In genomic region chr1:25818569-25818968, GRCh38 we compare ENCODE assay signal across 9 cellular contexts. TPM values are rescaled to one million over a fixed set of nuclear protein-coding genes. Genes with fewer than 3 reads are reported as not detected.
DNase-seq lines count a peak whose midpoint lies in the region; ATAC-seq and TF ChIP-seq lines count a peak whose summit lies in the region.
"Had no signal": no experiment of that assay in that cellular context is flagged by ENCODE, and none has a peak within 500 bp of the region (broad histone marks: within the 10 kb centered on the region; RNA-seq: fewer than 3 reads in every experiment).

No MANE protein-coding gene starts in this region.

- H3K27me3 Mint-ChIP-seq in naive thymus-derived CD8-positive, alpha-beta T cell, result no peaks in the 10 kb centered on the region

- peaks cover 4% of the 10 kb centered on the region; the same call in 1 of the 2 replicates for H3K36me3 ChIP-seq in MG63

- TF ChIP-seq CTCF in AG09309 (IDR thresholded peaks at IDR 0.05; ENCODE audit: control insufficient read depth, insufficient read depth, low read depth, low read length, missing control alignments) (no peak), dorsolateral prefrontal cortex (IDR thresholded peaks at IDR 0.05 in 54 of 56, conservative IDR thresholded peaks at IDR 0.05 in 2 of 56; ENCODE audit: low read depth in 1 of 56, partially characterized antibody in 56 of 56) (no peak)

- H3K4me1 Mint-ChIP-seq in naive thymus-derived CD8-positive, alpha-beta T cell, result peaks cover 22 to 43% (median 37%) of the 10 kb centered on the region in 4 donors

- POLR2A ChIA-PET in naive thymus-derived CD8-positive, alpha-beta T cell (lab: Charles Lee), result interaction anchor here (1.1 to 2.6 kb wide), 6 partner anchors 19 to 217 kb away, joined by 3 to 30 read pairs (median 10); partner anchors contain the start of genes PAQR7 and SELENON

- peak overlapping the region; percentile 91 to 99 (median 94) for H3K4me3 Mint-ChIP-seq in naive thymus-derived CD8-positive, alpha-beta T cell

- H3K9me3 ChIP-seq in MG63, result no peaks in the 10 kb centered on the region

- no peak for DNase-seq in AG09309 (ENCODE audit: low read depth)
- no peak for DNase-seq in MG63
- DNase-seq in dorsolateral prefrontal cortex, result no peak
- no peak for DNase-seq in naive thymus-derived CD8-positive, alpha-beta T cell
- no peak for DNase-seq in globus pallidus (ENCODE audit: low spot score)
- no peak for DNase-seq in activated CD4-positive, CD25-positive, alpha-beta regulatory T cell treated with anti-CD3 and anti-CD28 coated beads, Interleukin-2, amount 50 U/mL, for 72 hours
- DNase-seq in HUDEP-2 (lab: John Stamatoyannopoulos, UW; ENCODE audit: unreplicated experiment in 76 of 76), result no peak

- peak overlapping the region; percentile 80 to 99 (median 95) for H3K27ac Mint-ChIP-seq in naive thymus-derived CD8-positive, alpha-beta T cell

- H3K9me3 Mint-ChIP-seq in naive thymus-derived CD8-positive, alpha-beta T cell, result no peaks in the 10 kb centered on the region

- H3K36me3 Mint-ChIP-seq in naive thymus-derived CD8-positive, alpha-beta T cell, result peaks cover 0 to 7% (median 5%) of the 10 kb centered on the region in 3 donors

- H3K27me3 ChIP-seq in MG63 (no peaks in the 10 kb centered on the region), dorsolateral prefrontal cortex (no peaks in the 10 kb centered on the region)

- intact Hi-C loops in dorsolateral prefrontal cortex (cut with DNase I), result loop anchor here in 1 of 2 donors (10.0 kb wide), 1 partner anchor 574 kb away; the partner anchor contains the start of gene RSRP1

- H3K27ac ChIP-seq in dorsolateral prefrontal cortex, result peak overlapping the region in 15 of 59 donors; percentile 22 to 97 (median 53)

- ATAC-seq in naive thymus-derived CD8-positive, alpha-beta T cell, result no peak
- no peak for ATAC-seq in HG02981 (IDR thresholded peaks at IDR 0.05; ENCODE audit: unreplicated experiment)

- H3K4me3 ChIP-seq in AG09309 (ENCODE audit: control insufficient read depth, low read depth, low read length) (peak overlapping the region; percentile 56; the same call in 1 of the 2 replicates), MG63 (peak overlapping the region; percentile 97), dorsolateral prefrontal cortex (peak overlapping the region in 44 of 59 donors; percentile 19 to 99 (median 96))

RNA-seq across cellular contexts. Expression of gene MTFR1L, which starts 1.2 kb away (rescaled TPM):
- 18.2 and 24.3 TPM in 2 replicates for total RNA-seq in MG63 (2014; rRNA removed; shearing (Covaris generic); ENCODE audit: low replicate concordance)
- total RNA-seq in dorsolateral prefrontal cortex, result 100 to 1,000 TPM in 32 of 120 experiments, 10 to 100 TPM in 88; 66.5 to 116 (median 93.9) TPM
- 10 to 100 TPM; 50.0 to 56.4 TPM for total RNA-seq in naive thymus-derived CD8-positive, alpha-beta T cell
- polyA plus RNA-seq in naive thymus-derived CD8-positive, alpha-beta T cell, result 10 to 100 TPM; 34.3 to 42.6 (median 40.9) TPM

RNA-seq across cellular contexts. Expression of gene SELENON, which starts 18.6 kb away (rescaled TPM):
- 12.9 and 18.8 TPM in 2 replicates for total RNA-seq in MG63 (2014; rRNA removed; shearing (Covaris generic); ENCODE audit: low replicate concordance)
- total RNA-seq in dorsolateral prefrontal cortex, result 100 to 1,000 TPM in 1 of 120 experiments, 10 to 100 TPM in 119; 34.0 to 117 (median 46.6) TPM
- 10 to 100 TPM; 19.2 to 20.4 TPM for total RNA-seq in naive thymus-derived CD8-positive, alpha-beta T cell
- 1 to 10 TPM; 2.6 to 7.0 (median 2.7) TPM for polyA plus RNA-seq in naive thymus-derived CD8-positive, alpha-beta T cell

RNA-seq across cellular contexts. Expression of gene AUNIP, which starts 40.7 kb away (rescaled TPM):
- 10.3 and 20.6 TPM in 2 replicates for total RNA-seq in MG63 (2014; rRNA removed; shearing (Covaris generic); ENCODE audit: low replicate concordance)
- 1 to 10 TPM in 112 of 120 experiments, under 1 TPM in 8; 0.35 to 4.7 (median 2.0) TPM for total RNA-seq in dorsolateral prefrontal cortex
- total RNA-seq in naive thymus-derived CD8-positive, alpha-beta T cell, result not detected
- polyA plus RNA-seq in naive thymus-derived CD8-positive, alpha-beta T cell, result not detected
- total RNA-seq: sciatic nerve had no signal

RNA-seq across cellular contexts. Expression of gene PAQR7, which starts 56.9 kb away (rescaled TPM):
- 3.8 and 8.3 TPM in 2 replicates for total RNA-seq in MG63 (2014; rRNA removed; shearing (Covaris generic); ENCODE audit: low replicate concordance)
- total RNA-seq in dorsolateral prefrontal cortex, result 10 to 100 TPM in 41 of 120 experiments, 1 to 10 TPM in 79; 5.7 to 12.6 (median 9.3) TPM
- 1 to 10 TPM; 6.3 to 6.5 TPM for total RNA-seq in naive thymus-derived CD8-positive, alpha-beta T cell
- polyA plus RNA-seq in naive thymus-derived CD8-positive, alpha-beta T cell, result under 1 TPM; 0.08 to 0.32 (median 0.30) TPM
